In the genomic region with DNA sequence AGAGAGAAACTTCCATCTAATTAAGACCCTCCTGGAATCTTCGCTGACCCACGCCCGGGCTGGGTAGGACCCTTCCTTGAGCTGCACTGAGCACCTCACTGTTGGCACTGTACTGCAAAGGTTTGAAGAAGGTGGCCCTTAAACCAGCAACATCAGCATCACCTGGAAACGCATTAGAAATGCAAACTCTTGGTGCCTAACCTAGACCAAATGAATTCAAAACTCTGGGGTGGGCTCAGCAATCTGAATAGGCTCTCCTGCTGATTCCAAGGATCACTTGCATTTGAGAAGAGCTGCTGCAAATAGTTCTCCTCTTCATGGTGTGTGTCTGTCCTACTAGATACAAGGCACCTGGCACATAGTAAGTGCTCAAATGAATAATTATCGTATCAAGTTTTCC, we compare ENCODE assay signal across 21 cellular contexts.
"Had no signal": no experiment of that assay in that cellular context is flagged by ENCODE, and none has a peak within 500 bp of the region (broad histone marks: within the 10 kb centered on the region; RNA-seq: fewer than 3 reads in every experiment).

No MANE protein-coding gene starts in this region.

- H3K4me1 ChIP-seq: testis had no signal

- H3K9me3 ChIP-seq: neutrophil, spleen, testis, tibial nerve had no signal

- H2AFZ ChIP-seq: hepatocyte had no signal

- H3K4me2 ChIP-seq: hepatocyte had no signal

- ATAC-seq: left colon; left ventricle myocardium superior; naive thymus-derived CD4-positive, alpha-beta T cell; sciatic nerve; stimulated activated naive B cell treated with anti-CD40 and anti-IgM and Interleukin-4, amounts not matched to agents 10 μg/mL and 1 μg/mL and 100 μg/mL, for 72 hours had no signal

- H3K4me3 ChIP-seq: dorsolateral prefrontal cortex, hepatocyte, lung, spleen, testis, tibial nerve had no signal

- H3K36me3 ChIP-seq: neutrophil, spleen, tibial nerve had no signal

- H3K27me3 ChIP-seq: dorsolateral prefrontal cortex, hepatocyte, testis, tibial nerve had no signal

- H3K27ac ChIP-seq: dorsolateral prefrontal cortex, hepatocyte, neutrophil, spleen, testis, tibial nerve had no signal

- DNase-seq: cortex of kidney; dorsolateral prefrontal cortex; effector CD8-positive, alpha-beta T cell; foreskin melanocyte; head of caudate nucleus; left colon; left ventricle myocardium superior; naive thymus-derived CD4-positive, alpha-beta T cell; posterior cingulate gyrus; spleen; stimulated activated CD4-positive, alpha-beta T cell treated with anti-CD3 and anti-CD28 coated beads, Interleukin-15, amount 100 ng/mL, for 24 hours; stimulated activated CD4-positive, alpha-beta T cell treated with anti-CD3 and anti-CD28 coated beads, Interleukin-1b, Interleukin-23, amount 100 ng/mL, for 48 hours; stimulated activated CD4-positive, alpha-beta T cell treated with anti-CD3 and anti-CD28 coated beads, Interleukin-4, amount 100 ng/mL, for 4 hours; stimulated activated naive B cell treated with anti-CD40 and anti-IgM and Interleukin-4, amounts not matched to agents 10 μg/mL and 1 μg/mL and 100 μg/mL, for 72 hours; stimulated activated naive CD8-positive, alpha-beta T cell treated with anti-CD3 and anti-CD28 coated beads, Interleukin-15, amount 100 ng/mL, for 72 hours; testis had no signal
